29 cellular contexts compared by ENCODE assay signal in genomic region chr1:169245706-169246105, GRCh38.
A peak's percentile ranks its signal among the peaks of the same experiment; 100 is the strongest.
DNase-seq lines count a peak whose midpoint lies in the region; FAIRE-seq and TF ChIP-seq lines count a peak whose summit lies in the region.
"Had no signal": no experiment of that assay in that cellular context is flagged by ENCODE, and none has a peak within 500 bp of the region (broad histone marks: within the 10 kb centered on the region; RNA-seq: fewer than 3 reads in every experiment).

No MANE protein-coding gene starts in this region.

- no peaks in the 10 kb centered on the region for H3K27me3 Mint-ChIP-seq in immature natural killer cell (ENCODE audit: low read depth in 3 of 3)
- H3K27me3 Mint-ChIP-seq: activated B cell treated with CpG ODN at 0.5 μM for 24 hours had no signal

- peak; percentile 90 for FAIRE-seq in D721Med (lab: Jason Lieb, UNC)
- FAIRE-seq in islet of Langerhans (lab: Jason Lieb, UNC): peak; percentile 99
- FAIRE-seq: H54 had no signal

- no peaks in the 10 kb centered on the region for H3K36me3 ChIP-seq in ascending aorta
- H3K36me3 ChIP-seq: gastrocnemius medialis, prostate gland, sigmoid colon, suprapubic skin, upper lobe of right lung had no signal

- no peaks in the 10 kb centered on the region for H3K27me3 ChIP-seq in ascending aorta
- H3K27me3 ChIP-seq: body of pancreas, dorsolateral prefrontal cortex, gastrocnemius medialis, hepatocyte, sigmoid colon, suprapubic skin, upper lobe of right lung had no signal

- H3K4me3 Mint-ChIP-seq in immature natural killer cell: no peak overlapping the region
- H3K4me3 Mint-ChIP-seq: activated B cell treated with CpG ODN at 0.5 μM for 24 hours; activated T-cell treated with anti-CD3 and anti-CD28 coated beads, Interleukin-2, amount 50 U/mL, for 4 hours; stimulated activated effector memory CD8-positive, alpha-beta T cell treated with anti-CD3 and anti-CD28 coated beads, Interleukin-12 subunit alpha, Interleukin-12 subunit beta, amount 100 ng/mL, for 72 hours had no signal

- H3K27ac ChIP-seq in ascending aorta: no peak overlapping the region
- H3K27ac ChIP-seq: dorsolateral prefrontal cortex, gastrocnemius medialis, hepatocyte, prostate gland, sigmoid colon, suprapubic skin, upper lobe of right lung had no signal

- TF ChIP-seq CTCF in D721Med (IDR thresholded peaks at IDR 0.05; ENCODE audit: insufficient read depth, missing control alignments): no peak
- TF ChIP-seq CTCF in ascending aorta (IDR thresholded peaks at IDR 0.05): no peak

- no peaks in the 10 kb centered on the region for H3K4me1 Mint-ChIP-seq in immature natural killer cell
- H3K4me1 Mint-ChIP-seq: activated B cell treated with CpG ODN at 0.5 μM for 24 hours; stimulated activated effector memory CD8-positive, alpha-beta T cell treated with anti-CD3 and anti-CD28 coated beads, Interleukin-12 subunit alpha, Interleukin-12 subunit beta, amount 100 ng/mL, for 72 hours had no signal

- no peak overlapping the region for H3K4me3 ChIP-seq in ascending aorta
- H3K4me3 ChIP-seq: body of pancreas, dorsolateral prefrontal cortex, gastrocnemius medialis, hepatocyte, prostate gland, suprapubic skin, upper lobe of right lung had no signal

- H3K9me3 ChIP-seq in ascending aorta: no peaks in the 10 kb centered on the region
- H3K9me3 ChIP-seq: body of pancreas, gastrocnemius medialis, prostate gland, sigmoid colon, suprapubic skin, upper lobe of right lung had no signal

- H3K36me3 Mint-ChIP-seq in immature natural killer cell: peaks cover 0 to 3% (median 0%) of the 10 kb centered on the region in 3 donors
- H3K36me3 Mint-ChIP-seq: stimulated activated effector memory CD8-positive, alpha-beta T cell treated with anti-CD3 and anti-CD28 coated beads, Interleukin-12 subunit alpha, Interleukin-12 subunit beta, amount 100 ng/mL, for 72 hours had no signal

- DNase-seq in D721Med (ENCODE audit: insufficient read length, low spot score) (no peak), NCI-H1092 (lab: John Stamatoyannopoulos, UW) (peak; percentile 53), NCI-H524 (lab: John Stamatoyannopoulos, UW) (peak; percentile 15 to 78), immature natural killer cell (no peak), GF-D8 (lab: John Stamatoyannopoulos, UW) (no peak), ascending aorta (ENCODE audit: low spot score in 2 of 2) (no peak), anterior cingulate cortex (lab: John Stamatoyannopoulos, UW) (no peak)
- DNase-seq: activated B cell treated with CpG ODN at 0.5 μM for 24 hours; activated CD4-positive, alpha-beta T cell treated with anti-CD3 and anti-CD28 coated beads, Interleukin-2, amount 50 U/mL, for 1 hour; activated gamma-delta T cell treated with Interleukin-2 at 50 U/mL for 16 hours; activated T-cell treated with anti-CD3 and anti-CD28 coated beads, Interleukin-2, amount 50 U/mL, for 4 hours; body of pancreas; C1 segment of cervical spinal cord; dorsolateral prefrontal cortex; gastrocnemius medialis; mesendoderm; NCI-H1694; NCI-H2227 treated with DMSO at 0.1 percent for 48 hours; NK-92 treated with Interleukin-12 subunit alpha and Interleukin-12 subunit beta, amount 100 ng/mL, for 24 hours; SHP77; sigmoid colon; stimulated activated CD4-positive, alpha-beta T cell treated with anti-CD3 and anti-CD28 coated beads, Interleukin-4, amount 100 ng/mL, for 24 hours; upper lobe of right lung had no signal

- H3K9me3 Mint-ChIP-seq in immature natural killer cell: no peaks in the 10 kb centered on the region
- H3K9me3 Mint-ChIP-seq: activated B cell treated with CpG ODN at 0.5 μM for 24 hours; stimulated activated effector memory CD8-positive, alpha-beta T cell treated with anti-CD3 and anti-CD28 coated beads, Interleukin-12 subunit alpha, Interleukin-12 subunit beta, amount 100 ng/mL, for 72 hours had no signal

- intact Hi-C loops in ascending aorta (cut with DNase I): no loop called here

- no peak overlapping the region for H3K27ac Mint-ChIP-seq in immature natural killer cell
- H3K27ac Mint-ChIP-seq: activated B cell treated with CpG ODN at 0.5 μM for 24 hours; stimulated activated effector memory CD8-positive, alpha-beta T cell treated with anti-CD3 and anti-CD28 coated beads, Interleukin-12 subunit alpha, Interleukin-12 subunit beta, amount 100 ng/mL, for 72 hours had no signal

- peaks cover 0 to 3% of the 10 kb centered on the region in 2 donors for H3K4me1 ChIP-seq in ascending aorta
- H3K4me1 ChIP-seq: prostate gland, upper lobe of right lung had no signal

Comparison
In these comparisons a context has a peak if more than half of its experiments do, and no peak if none do; other contexts are left out.
1. DNase-seq: peak in NCI-H1092 (single experiment) and NCI-H524 (2 of 2); none in D721Med (single experiment), immature natural killer cell (0 of 3), GF-D8 (single experiment), ascending aorta (0 of 2) and anterior cingulate cortex (0 of 58).